ENCODE assay signal across 9 cellular contexts in genomic region chr10:122911889-122912484, GRCh38. TPM values are rescaled to one million over a fixed set of nuclear protein-coding genes. Genes with fewer than 3 reads are reported as not detected.
DNase-seq lines count a peak whose midpoint lies in the region; ATAC-seq, FAIRE-seq and TF ChIP-seq lines count a peak whose summit lies in the region.
"Had no signal": no experiment of that assay in that cellular context is flagged by ENCODE, and none has a peak within 500 bp of the region (broad histone marks: within the 10 kb centered on the region; RNA-seq: fewer than 3 reads in every experiment).

No MANE protein-coding gene starts in this region.

- H2BK12ac ChIP-seq in H1 (ENCODE audit: low read depth, low read length) (no peak overlapping the region), neuronal stem cell (ENCODE audit: low read length) (no peak overlapping the region)

- H3K23ac ChIP-seq in H1 (ENCODE audit: insufficient read length) (no peak overlapping the region), neuronal stem cell (ENCODE audit: low read depth, low read length, poor library complexity) (no peak overlapping the region)

- CTCF ChIA-PET in activated CD4-positive, alpha-beta T cell treated with anti-CD3 and anti-CD28 coated beads for 36 hours (lab: Charles Lee), result interaction anchor here (0.6 kb wide), 1 partner anchor 16 kb away, joined by 3 read pairs; no protein-coding TSS in a partner anchor
- CTCF ChIA-PET in H1 (lab: Charles Lee; ENCODE audit: partially characterized antibody), result no interaction called here

- H4K8ac ChIP-seq in H1 (ENCODE audit: extremely low read depth, insufficient read depth, low read length) (no peak overlapping the region), neuronal stem cell (ENCODE audit: low read depth, low read length) (no peak overlapping the region)

- H3K4me3 ChIP-seq in H1 (ENCODE audit: extremely low read depth in 1 of 4, insufficient read depth in 2 of 4, low read depth in 3 of 4, low read length in 4 of 4) (no peak overlapping the region), neuronal stem cell (ENCODE audit: low read length in 2 of 2) (no peak overlapping the region)

- no peaks in the 10 kb centered on the region for H3K4me1 Mint-ChIP-seq in activated CD4-positive, alpha-beta T cell treated with anti-CD3 and anti-CD28 coated beads for 36 hours

- no peaks in the 10 kb centered on the region for H3K36me3 ChIP-seq in H1 (ENCODE audit: control insufficient read depth in 2 of 4, insufficient read depth in 4 of 4, low read length in 3 of 4)
- H3K36me3 ChIP-seq in neuronal stem cell (replicated peaks in 1 of 2; ENCODE audit: control insufficient read depth in 2 of 2, insufficient read depth in 2 of 2, low read length in 2 of 2), result no peaks in the 10 kb centered on the region

- H3K4me2 ChIP-seq in H1 (ENCODE audit: insufficient read depth in 1 of 2, low read depth in 2 of 2, low read length in 2 of 2) (no peak overlapping the region), neuronal stem cell (ENCODE audit: insufficient read depth, low read length, poor library complexity, severe bottlenecking) (no peak overlapping the region)

- FAIRE-seq in H1 (lab: Jason Lieb, UNC), result peak; percentile 95

- no peaks in the 10 kb centered on the region for H3K4me1 ChIP-seq in H1 (replicated peaks in 1 of 4; ENCODE audit: control insufficient read depth in 3 of 4, insufficient read depth in 4 of 4, low read length in 3 of 4)
- H3K4me1 ChIP-seq in neuronal stem cell (ENCODE audit: control insufficient read depth in 2 of 2, insufficient read depth in 1 of 2, low read depth in 1 of 2, low read length in 2 of 2), result no peaks in the 10 kb centered on the region

- H3K4ac ChIP-seq in H1 (replicated peaks; ENCODE audit: insufficient read length, low read depth, low read length), result no peak overlapping the region
- H3K4ac ChIP-seq in neuronal stem cell (ENCODE audit: low read length), result no peak overlapping the region

- no peak overlapping the region for H3K4me3 Mint-ChIP-seq in activated CD4-positive, alpha-beta T cell treated with anti-CD3 and anti-CD28 coated beads for 36 hours

- TF ChIP-seq EP300 in H1 (IDR thresholded peaks at IDR 0.05; ENCODE audit: borderline replicate concordance in 1 of 2, low read depth in 2 of 2, low read length in 2 of 2), result no peak

- no peak for TF ChIP-seq CTCF in H1 (IDR thresholded peaks at IDR 0.05; ENCODE audit: control extremely low read depth in 1 of 3, insufficient read depth in 1 of 3, low read depth in 1 of 3, low read length in 3 of 3)

- H2AFZ ChIP-seq in H1 (ENCODE audit: low read length), result no peak overlapping the region
- no peak overlapping the region for H2AFZ ChIP-seq in neuronal stem cell (ENCODE audit: low read length)

- H2BK15ac ChIP-seq in H1 (ENCODE audit: low read length), result no peak overlapping the region
- no peak overlapping the region for H2BK15ac ChIP-seq in neuronal stem cell (ENCODE audit: low read length)

- H3K79me1 ChIP-seq in H1 (ENCODE audit: low read depth, low read length) (no peaks in the 10 kb centered on the region), neuronal stem cell (ENCODE audit: low read depth, low read length) (no peaks in the 10 kb centered on the region)

- H2BK20ac ChIP-seq in H1 (ENCODE audit: low read length), result no peak overlapping the region

- H3K27ac Mint-ChIP-seq in activated CD4-positive, alpha-beta T cell treated with anti-CD3 and anti-CD28 coated beads for 36 hours, result no peak overlapping the region
- H3K27ac Mint-ChIP-seq: activated naive CD4-positive, alpha-beta T cell treated with anti-CD3 and anti-CD28 coated beads, Interleukin-2, amount 50 U/mL, for 72 hours had no signal

- H3K36me3 Mint-ChIP-seq in activated CD4-positive, alpha-beta T cell treated with anti-CD3 and anti-CD28 coated beads for 36 hours (ENCODE audit: low read depth), result no peaks in the 10 kb centered on the region
- H3K36me3 Mint-ChIP-seq: activated naive CD4-positive, alpha-beta T cell treated with anti-CD3 and anti-CD28 coated beads, Interleukin-2, amount 50 U/mL, for 72 hours had no signal

- H2BK5ac ChIP-seq in H1 (ENCODE audit: low read depth, low read length) (no peak overlapping the region), neuronal stem cell (ENCODE audit: low read length) (no peak overlapping the region)

- H3K27me3 Mint-ChIP-seq in activated CD4-positive, alpha-beta T cell treated with anti-CD3 and anti-CD28 coated beads for 36 hours, result peaks cover 9% of the 10 kb centered on the region

- H3K14ac ChIP-seq in H1 (ENCODE audit: insufficient read length) (no peak overlapping the region), neuronal stem cell (ENCODE audit: low read length) (no peak overlapping the region)

- 34% methylated on average over 5 of the region's 5 CpGs; no CpG with 5 or more reads in 1 of the 2 experiments for WGBS in H1 (ENCODE audit: extremely low coverage in 1 of 2, insufficient coverage in 1 of 2, insufficient read length in 1 of 2, insufficient replicate concordance in 2 of 2, low coverage in 1 of 2, low lambda C conversion rate in 2 of 2, missing lambda C conversion rate in 1 of 2), 2 experiments
- no CpG with 5 or more reads among the region's 5 CpGs for WGBS in neuronal stem cell (ENCODE audit: extremely low coverage in 2 of 2, insufficient read length in 2 of 2, insufficient replicate concordance in 1 of 2), 2 donors

- peak in 1 of 2 experiments; percentile 34; a peak in 2 of 4 replicates for TF ChIP-seq RAD21 in H1 (IDR thresholded peaks at IDR 0.05 in 1 of 2, conservative IDR thresholded peaks at IDR 0.05 in 1 of 2; ENCODE audit: low read depth in 2 of 2, low read length in 2 of 2)

- POLR2A ChIA-PET in activated CD4-positive, alpha-beta T cell treated with anti-CD3 and anti-CD28 coated beads for 36 hours (lab: Charles Lee), result no interaction called here
- POLR2A ChIA-PET in H1 (lab: Charles Lee; ENCODE audit: partially characterized antibody), result no interaction called here

- intact Hi-C loops in activated CD4-positive, alpha-beta T cell treated with anti-CD3 and anti-CD28 coated beads for 36 hours (cut with DNase I, micrococcal nuclease), result no loop called here

- no peak overlapping the region for H3K18ac ChIP-seq in H1 (ENCODE audit: extremely low read depth, low read length)
- H3K18ac ChIP-seq in neuronal stem cell (ENCODE audit: low read length), result no peak overlapping the region

- no peak overlapping the region for H3K9ac ChIP-seq in H1 (replicated peaks in 1 of 4; ENCODE audit: extremely low read depth in 1 of 4, low read depth in 3 of 4, low read length in 3 of 4)
- no peak overlapping the region for H3K9ac ChIP-seq in neuronal stem cell (ENCODE audit: low read depth, low read length, poor library complexity)

- H3K27ac ChIP-seq in H1 (ENCODE audit: low read depth, low read length), result no peak overlapping the region
- H3K27ac ChIP-seq in neuronal stem cell (replicated peaks; ENCODE audit: low read length), result no peak overlapping the region

- H3K9me3 ChIP-seq in H1 (ENCODE audit: insufficient read depth in 2 of 2, low read depth in 1 of 2, low read length in 1 of 2), result no peaks in the 10 kb centered on the region
- peaks cover 0 to 2% of the 10 kb centered on the region in 2 donors for H3K9me3 ChIP-seq in neuronal stem cell (replicated peaks in 1 of 2; ENCODE audit: control insufficient read depth in 2 of 2, insufficient read depth in 1 of 2, low read depth in 1 of 2, low read length in 2 of 2)

- H3K56ac ChIP-seq in H1 (replicated peaks; ENCODE audit: insufficient read length, low read depth, low read length), result no peak overlapping the region

- no peaks in the 10 kb centered on the region for H3K23me2 ChIP-seq in H1 (ENCODE audit: low read depth, low read length)

- H4K20me1 ChIP-seq in H1 (replicated peaks in 1 of 2; ENCODE audit: control insufficient read depth in 1 of 2, insufficient read depth in 2 of 2, low read length in 2 of 2), result peaks cover 0 to 3% of the 10 kb centered on the region in 2 experiments

- H2BK120ac ChIP-seq in H1 (replicated peaks; ENCODE audit: low read depth, low read length) (no peak overlapping the region), neuronal stem cell (ENCODE audit: low read depth, low read length) (no peak overlapping the region)

- no peaks in the 10 kb centered on the region for H3K9me3 Mint-ChIP-seq in activated CD4-positive, alpha-beta T cell treated with anti-CD3 and anti-CD28 coated beads for 36 hours (ENCODE audit: low read depth)

- H2AK5ac ChIP-seq in H1 (ENCODE audit: low read depth, low read length) (no peak overlapping the region), neuronal stem cell (ENCODE audit: low read depth, low read length) (no peak overlapping the region)

- H3K27me3 ChIP-seq in H1 (replicated peaks in 1 of 4; ENCODE audit: control insufficient read depth in 3 of 4, extremely low read depth in 1 of 4, insufficient read depth in 3 of 4, low read length in 3 of 4) (no peaks in the 10 kb centered on the region; a peak in 1 of 7 replicates), neuronal stem cell (ENCODE audit: control insufficient read depth in 3 of 3, insufficient read depth in 3 of 3, low read depth in 1 of 3, low read length in 3 of 3) (no peaks in the 10 kb centered on the region)

- DNase-seq in AG20443 (ENCODE audit: low spot score) (peak; percentile 77), HS-27A (ENCODE audit: low read depth) (peak; percentile 1), H1 (ENCODE audit: low read depth in 1 of 2, low spot score in 2 of 2) (peak; percentile 15 to 94), neuronal stem cell (ENCODE audit: low spot score) (peak; percentile 82), NCI-H82 treated with DMSO at 0.1 percent for 48 hours (lab: John Stamatoyannopoulos, UW; ENCODE audit: unreplicated experiment) (no peak), NCI-H2171 (lab: John Stamatoyannopoulos, UW) (no peak)
- DNase-seq in activated CD4-positive, alpha-beta T cell treated with anti-CD3 and anti-CD28 coated beads for 36 hours, result peak; percentile 75

- H4K5ac ChIP-seq in H1 (ENCODE audit: insufficient read length, low read depth, low read length), result no peak overlapping the region

- no peak for TF ChIP-seq POLR2A in H1 (IDR thresholded peaks at IDR 0.05; ENCODE audit: control extremely low read depth in 1 of 2, low read depth in 2 of 2, low read length in 2 of 2)

- H4K91ac ChIP-seq in H1 (replicated peaks; ENCODE audit: insufficient read length, low read length) (no peak overlapping the region), neuronal stem cell (ENCODE audit: low read depth, low read length, poor library complexity) (no peak overlapping the region)

- ATAC-seq in activated CD4-positive, alpha-beta T cell treated with anti-CD3 and anti-CD28 coated beads for 36 hours, result peak; percentile 65
- no peak for ATAC-seq in HG03521 (IDR thresholded peaks at IDR 0.05; ENCODE audit: unreplicated experiment)

- H3K79me2 ChIP-seq in H1 (ENCODE audit: control insufficient read depth in 1 of 2, insufficient read depth in 2 of 2, low read length in 2 of 2), result no peaks in the 10 kb centered on the region

RNA-seq across cellular contexts. Expression of gene FAM24A, which starts 1.6 kb away (rescaled TPM):
- not detected for total RNA-seq in activated CD4-positive, alpha-beta T cell treated with anti-CD3 and anti-CD28 coated beads for 36 hours
- total RNA-seq in H1 (2021; fragmentation: NEBNext Ultra II Directional; extraction: Animal tissue kit (Norgen Biotek cat#: 25700)), result not detected in 2 replicates
- polyA plus RNA-seq in H1 (2011; rRNA removed), result not detected in 2 replicates
- polyA plus RNA-seq in H1 (2011; cell fraction: cytosol; rRNA removed), result not detected
- not detected for polyA plus RNA-seq in H1 (2011; cell fraction: nucleus; rRNA removed)
- polyA plus RNA-seq in H1 (2012, experiment 1 of 2), result not detected in 4 replicates
- not detected for polyA plus RNA-seq in H1 (2012, experiment 2 of 2)
- polyA plus RNA-seq in H1 (2013, experiment 1 of 2), result not detected
- polyA plus RNA-seq in H1 (2013, experiment 2 of 2), result not detected
- polyA minus RNA-seq in H1 (2011; rRNA and poly(A)+ RNA removed), result not detected in 2 replicates
- not detected for polyA minus RNA-seq in H1 (2011; cell fraction: cytosol; rRNA and poly(A)+ RNA removed)
- not detected for polyA minus RNA-seq in H1 (2011; cell fraction: nucleus; rRNA and poly(A)+ RNA removed)
- not detected for polyA plus RNA-seq in neuronal stem cell (2013, experiment 1 of 2)
- not detected for polyA plus RNA-seq in neuronal stem cell (2013, experiment 2 of 2)
- total RNA-seq: activated naive CD4-positive, alpha-beta T cell treated with anti-CD3 and anti-CD28 coated beads, Interleukin-2, amount 50 U/mL, for 72 hours had no signal

RNA-seq across cellular contexts. Expression of gene FAM24B, which starts 32.6 kb away (rescaled TPM):
- 1 to 10 TPM; 7.0 to 9.5 TPM for total RNA-seq in activated CD4-positive, alpha-beta T cell treated with anti-CD3 and anti-CD28 coated beads for 36 hours
- total RNA-seq in H1 (2021; fragmentation: NEBNext Ultra II Directional; extraction: Animal tissue kit (Norgen Biotek cat#: 25700)), result 0.50 and 0.73 TPM in 2 replicates
- 0.55 and 0.56 TPM in 2 replicates for polyA plus RNA-seq in H1 (2011; rRNA removed)
- polyA plus RNA-seq in H1 (2011; cell fraction: cytosol; rRNA removed), result 0.76 TPM
- 0.84 TPM for polyA plus RNA-seq in H1 (2011; cell fraction: nucleus; rRNA removed)
- polyA plus RNA-seq in H1 (2012, experiment 1 of 2), result 0.31 to 0.75 TPM (median 0.70 TPM) in 3 of 4 replicates, not detected in the other
- 0.34 TPM for polyA plus RNA-seq in H1 (2012, experiment 2 of 2)
- 1.9 TPM for polyA plus RNA-seq in H1 (2013, experiment 1 of 2)
- 1.4 TPM for polyA plus RNA-seq in H1 (2013, experiment 2 of 2)
- polyA minus RNA-seq in H1 (2011; rRNA and poly(A)+ RNA removed), result 0.34 TPM in 1 of 2 replicates, not detected in the other
- polyA minus RNA-seq in H1 (2011; cell fraction: cytosol; rRNA and poly(A)+ RNA removed), result not detected
- 1.2 TPM for polyA minus RNA-seq in H1 (2011; cell fraction: nucleus; rRNA and poly(A)+ RNA removed)
- 1.5 TPM for polyA plus RNA-seq in neuronal stem cell (2013, experiment 1 of 2)
- polyA plus RNA-seq in neuronal stem cell (2013, experiment 2 of 2), result 1.2 TPM

RNA-seq across cellular contexts. Expression of gene C10orf88, which starts 42.0 kb away (rescaled TPM):
- total RNA-seq in activated CD4-positive, alpha-beta T cell treated with anti-CD3 and anti-CD28 coated beads for 36 hours, result 1 to 10 TPM; 8.6 to 9.0 TPM
- 8.1 and 11.0 TPM in 2 replicates for total RNA-seq in H1 (2021; fragmentation: NEBNext Ultra II Directional; extraction: Animal tissue kit (Norgen Biotek cat#: 25700))
- polyA plus RNA-seq in H1 (2011; rRNA removed), result 1.4 and 3.2 TPM in 2 replicates
- polyA plus RNA-seq in H1 (2011; cell fraction: cytosol; rRNA removed), result 3.9 TPM
- 2.8 TPM for polyA plus RNA-seq in H1 (2011; cell fraction: nucleus; rRNA removed)
- 6.3 to 14.1 TPM (median 7.7 TPM) in 4 replicates for polyA plus RNA-seq in H1 (2012, experiment 1 of 2)
- 3.3 TPM for polyA plus RNA-seq in H1 (2012, experiment 2 of 2)
- polyA plus RNA-seq in H1 (2013, experiment 1 of 2), result 4.3 TPM
- polyA plus RNA-seq in H1 (2013, experiment 2 of 2), result 3.8 TPM
- 5.1 and 8.1 TPM in 2 replicates for polyA minus RNA-seq in H1 (2011; rRNA and poly(A)+ RNA removed)
- polyA minus RNA-seq in H1 (2011; cell fraction: cytosol; rRNA and poly(A)+ RNA removed), result 3.4 TPM
- polyA minus RNA-seq in H1 (2011; cell fraction: nucleus; rRNA and poly(A)+ RNA removed), result 5.0 TPM
- polyA plus RNA-seq in neuronal stem cell (2013, experiment 1 of 2), result 8.0 TPM
- polyA plus RNA-seq in neuronal stem cell (2013, experiment 2 of 2), result 8.1 TPM

Comparison
In these comparisons a context has a peak if more than half of its experiments do, and no peak if none do; other contexts are left out.
1. DNase-seq: peak in AG20443 (single experiment), HS-27A (single experiment), activated CD4-positive, alpha-beta T cell treated with anti-CD3 and anti-CD28 coated beads for 36 hours (single experiment), H1 (2 of 2) and neuronal stem cell (single experiment); none in NCI-H82 treated with DMSO at 0.1 percent for 48 hours (single experiment) and NCI-H2171 (single experiment).